In genomic region chr12:104063712-104064030, GRCh38 we compare ENCODE assay signal across 7 cellular contexts. TPM values are rescaled to one million over a fixed set of nuclear protein-coding genes. Genes with fewer than 3 reads are reported as not detected.
DNase-seq lines count a peak whose midpoint lies in the region; ATAC-seq, FAIRE-seq and TF ChIP-seq lines count a peak whose summit lies in the region.

No MANE protein-coding gene starts in this region.

- H3K79me2 ChIP-seq in KMS-11 (ENCODE audit: insufficient read depth, low read depth): peaks cover 11% of the 10 kb centered on the region

- H3K36me3 ChIP-seq in KMS-11 (ENCODE audit: insufficient read depth): no peaks in the 10 kb centered on the region
- H3K36me3 ChIP-seq in body of pancreas (replicated peaks in 1 of 2; ENCODE audit: insufficient read depth in 1 of 2, low read depth in 2 of 2): no peaks in the 10 kb centered on the region

- WGBS in body of pancreas, 2 donors: 1 to 2% methylated on average over 7 of the region's 7 CpGs

- no peak for TF ChIP-seq POLR2A in body of pancreas (IDR thresholded peaks at IDR 0.05)

- ATAC-seq in GM21723 (IDR thresholded peaks at IDR 0.05; ENCODE audit: unreplicated experiment): peak; percentile 39
- ATAC-seq in body of pancreas: peak; percentile 15
- peak; percentile 37 for ATAC-seq in left lobe of liver

- intact Hi-C loops in body of pancreas (cut with DNase I): no loop called here

- peak overlapping the region; percentile 81 for H2AFZ ChIP-seq in KMS-11 (ENCODE audit: low read depth)

- no peak for DNase-seq in GM18507 (ENCODE audit: extremely low spot score, insufficient read length, low read depth)
- peak in 3 of 4 donors; percentile 17 to 33 (median 19) for DNase-seq in body of pancreas
- no peak for DNase-seq in left lobe of liver (ENCODE audit: low spot score)
- DNase-seq in superior temporal gyrus (ENCODE audit: extremely low spot score): peak; percentile 41
- DNase-seq in AG20443 (ENCODE audit: low spot score): no peak

- peak overlapping the region; percentile 54; the same call in 1 of the 2 replicates for H3K9ac ChIP-seq in KMS-11

- H3K9me3 ChIP-seq in body of pancreas: no peaks in the 10 kb centered on the region

- peak overlapping the region; percentile 98 for H3K4me2 ChIP-seq in KMS-11

- TF ChIP-seq CTCF in KMS-11 (conservative IDR thresholded peaks at IDR 0.05; ENCODE audit: low read depth, low read length) (no peak), body of pancreas (IDR thresholded peaks at IDR 0.05) (no peak)

- H4K20me1 ChIP-seq in KMS-11 (ENCODE audit: insufficient read depth): no peaks in the 10 kb centered on the region

- H3K27me3 ChIP-seq in KMS-11 (ENCODE audit: insufficient read depth, low read depth) (no peaks in the 10 kb centered on the region), body of pancreas (no peaks in the 10 kb centered on the region)

- peaks cover 12% of the 10 kb centered on the region for H3K4me1 ChIP-seq in KMS-11 (ENCODE audit: low read depth, poor library complexity, severe bottlenecking)
- H3K4me1 ChIP-seq in body of pancreas: peaks cover 16% of the 10 kb centered on the region

- H3K27ac ChIP-seq in KMS-11 (peak overlapping the region; percentile 78), body of pancreas (peak overlapping the region; percentile 75 to 88 (median 84))

- FAIRE-seq in GM18507 (lab: Jason Lieb, UNC): peak; percentile 81

- no peak overlapping the region for H3K4me3 ChIP-seq in KMS-11 (IDR thresholded peaks at IDR 0.05; ENCODE audit: insufficient read depth, low read depth, low read length)
- peak overlapping the region; percentile 60 to 84 for H3K4me3 ChIP-seq in body of pancreas

RNA-seq across cellular contexts. Expression of gene HCFC2, which starts 0.7 kb away (rescaled TPM):
- total RNA-seq in body of pancreas: 10 to 100 TPM; 14.5 to 15.8 TPM
- 10.0 TPM for total RNA-seq in left lobe of liver

RNA-seq across cellular contexts. Expression of gene GLT8D2, which starts 13.7 kb away (rescaled TPM):
- total RNA-seq in body of pancreas (1 to 10 TPM in 1 of 2 donors, under 1 TPM in 1; 0.99 to 6.0 TPM), left lobe of liver (0.43 TPM)

Comparison
In these comparisons a context has a peak if more than half of its experiments do, and no peak if none do; other contexts are left out.
1. DNase-seq: peak in body of pancreas (3 of 4) and superior temporal gyrus (single experiment); none in GM18507 (single experiment), left lobe of liver (single experiment) and AG20443 (single experiment).
2. Peak in every context shown above with its lines, with median percentiles within 50 percentile points of each other: ATAC-seq.